ENCODE assay signal across 31 cellular contexts in genomic region chr12:64261813-64262212, GRCh38.
"Had no signal": no experiment of that assay in that cellular context is flagged by ENCODE, and none has a peak within 500 bp of the region (broad histone marks: within the 10 kb centered on the region; RNA-seq: fewer than 3 reads in every experiment).

No MANE protein-coding gene starts in this region.

- H3K4me1 ChIP-seq: ascending aorta had no signal

- ATAC-seq: activated CD4-positive, alpha-beta T cell treated with anti-CD3 and anti-CD28 coated beads for 36 hours; activated CD4-positive, CD25-positive, alpha-beta regulatory T cell treated with anti-CD3 and anti-CD28 coated beads, Interleukin-2, amount 50 U/mL, for 24 hours; activated CD8-positive, alpha-beta memory T cell treated with anti-CD3 and anti-CD28 coated beads, Interleukin-2, amount 10 ng/mL, durations not matched to agents 7 days and 5 days; activated CD8-positive, alpha-beta T cell treated with anti-CD3 and anti-CD28 coated beads, Interleukin-2, amount 10 ng/mL, durations not matched to agents 7 days and 5 days; activated naive CD8-positive, alpha-beta T cell treated with anti-CD3 and anti-CD28 coated beads, Interleukin-2, amount 50 U/mL, for 24 hours had no signal

- H3K27ac ChIP-seq: ascending aorta, cardiac muscle cell, VCaP had no signal

- DNase-seq: activated CD4-positive, alpha-beta memory T cell treated with anti-CD3 and anti-CD28 coated beads, Interleukin-2, amount 10 ng/mL, durations not matched to agents 7 days and 5 days; activated CD4-positive, alpha-beta T cell treated with anti-CD3 and anti-CD28 coated beads for 1 hour; activated CD4-positive, alpha-beta T cell treated with anti-CD3 and anti-CD28 coated beads for 36 hours; activated CD4-positive, alpha-beta T cell treated with anti-CD3 and anti-CD28 coated beads for 48 hours; activated CD4-positive, alpha-beta T cell treated with anti-CD3 and anti-CD28 coated beads, Interleukin-2, amount 10 ng/mL, durations not matched to agents 7 days and 5 days; activated CD4-positive, alpha-beta T cell treated with anti-CD3 and anti-CD28 coated beads, Interleukin-2, amount 50 U/mL, for 48 hours; activated CD4-positive, CD25-positive, alpha-beta regulatory T cell; activated CD8-positive, alpha-beta memory T cell treated with anti-CD3 and anti-CD28 coated beads for 24 hours; activated CD8-positive, alpha-beta memory T cell treated with anti-CD3 and anti-CD28 coated beads, Interleukin-2, amount 10 ng/mL, durations not matched to agents 7 days and 5 days; activated CD8-positive, alpha-beta memory T cell treated with anti-CD3 and anti-CD28 coated beads, Interleukin-2, amount 50 U/mL, for 48 hours; activated CD8-positive, alpha-beta T cell treated with anti-CD3 and anti-CD28 coated beads, Interleukin-2, amount 10 ng/mL, durations not matched to agents 7 days and 5 days; activated effector memory CD4-positive, alpha-beta T cell treated with Interleukin-2 at 50 U/mL for 16 hours; activated gamma-delta T cell; activated naive CD4-positive, alpha-beta T cell treated with anti-CD3 and anti-CD28 coated beads, Interleukin-2, amount 10 ng/mL, durations not matched to agents 7 days and 5 days; activated naive CD4-positive, alpha-beta T cell treated with Interleukin-2 at 50 U/mL for 16 hours; activated naive CD8-positive, alpha-beta T cell treated with anti-CD3 and anti-CD28 coated beads, Interleukin-2, amount 10 ng/mL, durations not matched to agents 7 days and 5 days; activated naive CD8-positive, alpha-beta T cell treated with anti-CD3 and anti-CD28 coated beads, Interleukin-2, amount 50 U/mL, for 24 hours; activated T-cell treated with anti-CD3 and anti-CD28 coated beads, Interleukin-2, amount 50 U/mL, for 24 hours; activated T-cell treated with anti-CD3 and anti-CD28 coated beads, Interleukin-2, amount 50 U/mL, for 48 hours; amygdala; anterior cingulate cortex; caudate nucleus; cerebellar nuclear complex; T-helper 2 cell; T-helper 9 cell had no signal

- H3K27me3 ChIP-seq: ascending aorta, cardiac muscle cell had no signal

- FAIRE-seq: bronchial epithelial cell, TTC549 had no signal

- H3K9me3 ChIP-seq: ascending aorta had no signal

- H3K36me3 ChIP-seq: ascending aorta, cardiac muscle cell had no signal

- H3K4me3 ChIP-seq: ascending aorta, cardiac muscle cell had no signal
